ENCODE assay signal across 19 cellular contexts in the genomic region with DNA sequence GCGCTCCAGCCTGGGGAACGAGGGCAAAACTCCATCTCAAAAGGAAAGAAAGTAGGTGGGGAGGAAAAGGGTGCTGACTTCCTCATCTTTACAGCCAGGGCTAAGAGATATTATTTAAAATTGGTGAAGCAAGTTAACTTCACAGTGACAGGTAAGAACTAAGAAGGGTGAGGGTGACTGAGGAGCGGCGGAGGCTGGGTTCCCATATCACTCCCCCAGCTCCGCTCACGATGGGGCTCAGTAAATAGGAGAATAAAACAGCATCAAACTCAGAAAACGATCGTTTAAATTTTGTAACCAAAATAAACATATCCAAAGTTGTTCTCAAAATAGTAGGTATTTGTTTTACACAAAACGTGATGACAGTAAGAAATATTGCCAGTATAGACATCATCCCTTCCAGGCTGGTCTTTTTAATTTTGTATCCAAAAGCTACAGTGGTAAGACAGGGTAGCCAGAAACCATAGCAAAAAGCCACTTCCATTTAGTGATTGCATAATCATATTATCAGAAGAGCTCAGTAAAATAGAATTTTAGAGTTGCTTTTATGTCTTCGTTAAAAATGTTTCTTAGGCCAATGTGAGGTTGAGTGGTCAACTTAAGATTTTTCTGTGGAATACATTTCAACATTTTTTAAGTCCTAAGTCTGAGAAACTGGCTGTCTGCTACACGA.
"Had no signal": no experiment of that assay in that cellular context is flagged by ENCODE, and none has a peak within 500 bp of the region (broad histone marks: within the 10 kb centered on the region; RNA-seq: fewer than 3 reads in every experiment).

No MANE protein-coding gene starts in this region.

- H2AFZ ChIP-seq: hepatocyte had no signal

- H3K4me3 Mint-ChIP-seq: activated CD8-positive, alpha-beta T cell treated with anti-CD3 and anti-CD28 coated beads for 36 hours; activated naive CD4-positive, alpha-beta T cell treated with anti-CD3 and anti-CD28 coated beads for 36 hours; activated T-helper 17 cell treated with anti-CD3 and anti-CD28 coated beads, Interleukin-2, amount 50 U/mL, for 72 hours; T-cell had no signal

- H3K36me3 Mint-ChIP-seq: T-cell had no signal

- H3K27ac Mint-ChIP-seq: activated CD8-positive, alpha-beta T cell treated with anti-CD3 and anti-CD28 coated beads for 36 hours; activated naive CD4-positive, alpha-beta T cell treated with anti-CD3 and anti-CD28 coated beads for 36 hours; activated T-helper 17 cell treated with anti-CD3 and anti-CD28 coated beads, Interleukin-2, amount 50 U/mL, for 72 hours; progenitor cell of endocrine pancreas; T-cell had no signal

- H3K4me2 ChIP-seq: hepatocyte had no signal

- H3K79me2 ChIP-seq: hepatocyte had no signal

- H3K36me3 ChIP-seq: brain microvascular endothelial cell, right atrium auricular region had no signal

- H3K4me1 Mint-ChIP-seq: activated T-helper 17 cell treated with anti-CD3 and anti-CD28 coated beads, Interleukin-2, amount 50 U/mL, for 72 hours; T-cell had no signal

- H3K4me3 ChIP-seq: hepatocyte, lung, right atrium auricular region, skin epidermis had no signal

- H3K4me1 ChIP-seq: right atrium auricular region had no signal

- H3K27ac ChIP-seq: brain microvascular endothelial cell, right atrium auricular region had no signal

- DNase-seq: activated CD4-positive, alpha-beta T cell treated with anti-CD3 and anti-CD28 coated beads for 48 hours; activated CD4-positive, CD25-positive, alpha-beta regulatory T cell; activated CD8-positive, alpha-beta T cell treated with anti-CD3 and anti-CD28 coated beads for 36 hours; activated naive CD4-positive, alpha-beta T cell treated with anti-CD3 and anti-CD28 coated beads for 36 hours; activated T-cell treated with anti-CD3 and anti-CD28 coated beads, Interleukin-2, amount 50 U/mL, for 1 hour; brain microvascular endothelial cell; central memory CD4-positive, alpha-beta T cell; islet precursor cell; left colon; stimulated activated naive CD8-positive, alpha-beta T cell treated with anti-CD3 and anti-CD28 coated beads, Interleukin-15, Interleukin-2, amounts not matched to agents 100 U/mL and 50 U/mL, for 24 hours; substantia nigra; T-cell; trophoblast cell had no signal

- H3K27me3 ChIP-seq: brain microvascular endothelial cell, hepatocyte, right atrium auricular region had no signal
